Comparison of ENCODE assay signal across 24 cellular contexts in the genomic region with DNA sequence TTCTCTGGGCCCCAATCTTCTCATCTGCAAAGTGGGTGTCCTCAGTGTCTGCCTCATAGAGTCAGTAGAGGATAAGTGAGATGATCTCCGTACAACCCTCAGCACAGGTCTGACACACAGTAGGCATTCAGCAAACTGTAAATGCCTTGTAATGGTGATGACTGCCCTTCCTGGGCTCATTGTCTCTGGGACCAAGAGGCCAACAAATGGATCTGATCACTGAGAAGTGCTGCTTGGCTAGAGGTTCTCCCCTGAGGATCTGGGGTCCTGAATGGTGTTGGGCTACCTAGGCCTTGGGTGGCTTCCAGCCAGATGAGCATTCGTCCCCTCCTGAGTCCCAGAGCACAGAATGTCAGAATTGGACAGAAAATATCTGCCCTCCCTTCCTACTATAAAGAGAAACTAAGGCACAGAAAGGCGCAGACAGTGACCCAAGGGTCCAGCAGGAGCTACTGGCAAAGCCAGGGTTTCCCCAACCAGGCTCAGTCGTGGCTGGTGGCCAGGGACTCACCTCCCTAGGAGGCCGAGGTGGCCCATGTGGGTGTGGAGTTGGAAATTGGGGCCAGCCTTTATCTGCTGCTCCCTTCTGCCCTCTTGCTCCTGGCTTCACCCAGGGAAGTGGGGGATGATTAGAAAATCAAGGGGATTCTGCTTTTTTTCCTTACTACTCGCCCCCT. TPM values are rescaled to one million over a fixed set of nuclear protein-coding genes. Genes with fewer than 3 reads are reported as not detected.
DNase-seq lines count a peak whose midpoint lies in the region; ATAC-seq, FAIRE-seq and TF ChIP-seq lines count a peak whose summit lies in the region.
"Had no signal": no experiment of that assay in that cellular context is flagged by ENCODE, and none has a peak within 500 bp of the region (broad histone marks: within the 10 kb centered on the region; RNA-seq: fewer than 3 reads in every experiment).

No MANE protein-coding gene starts in this region.

- FAIRE-seq in D721Med (lab: Jason Lieb, UNC) = no peak
- FAIRE-seq: A204.1, keratinocyte had no signal

- DNase-seq in natural killer cell treated with Interleukin-12 subunit alpha and Interleukin-12 subunit beta and Interleukin-15 and Interleukin-18, amount 100 ng/mL, for 72 hours (ENCODE audit: low spot score) = no peak
- DNase-seq in natural killer cell = no peak
- DNase-seq in activated CD8-positive, alpha-beta T cell treated with anti-CD3 and anti-CD28 coated beads for 36 hours = no peak
- DNase-seq in memory B cell (ENCODE audit: low spot score in 2 of 2) = no peak
- no peak for DNase-seq in D721Med (ENCODE audit: insufficient read length, low spot score)
- no peak for DNase-seq in NCI-H345 (lab: John Stamatoyannopoulos, UW)
- DNase-seq in Right ventricle myocardium superior = no peak
- DNase-seq: activated CD4-positive, alpha-beta T cell treated with anti-CD3 and anti-CD28 coated beads for 36 hours; activated CD8-positive, alpha-beta memory T cell treated with anti-CD3 and anti-CD28 coated beads, Interleukin-2, amount 10 ng/mL, durations not matched to agents 7 days and 5 days; activated naive CD4-positive, alpha-beta T cell treated with anti-CD3 and anti-CD28 coated beads, Interleukin-2, amount 50 U/mL, for 16 hours; activated T-cell treated with anti-CD3 and anti-CD28 coated beads, Interleukin-2, amount 50 U/mL, for 72 hours; dermis blood vessel endothelial cell; NCI-H1436 treated with DMSO at 0.1 percent for 48 hours had no signal

- no peak overlapping the region for H3K4me3 Mint-ChIP-seq in natural killer cell treated with Interleukin-12 subunit alpha and Interleukin-12 subunit beta and Interleukin-15 and Interleukin-18, amount 100 ng/mL, for 72 hours
- H3K4me3 Mint-ChIP-seq in natural killer cell (no peak overlapping the region), memory B cell (no peak overlapping the region)
- H3K4me3 Mint-ChIP-seq in activated CD8-positive, alpha-beta T cell treated with anti-CD3 and anti-CD28 coated beads for 36 hours = no peak overlapping the region
- H3K4me3 Mint-ChIP-seq: activated CD8-positive, alpha-beta memory T cell treated with anti-CD3 and anti-CD28 coated beads, Interleukin-2, amount 10 ng/mL, durations not matched to agents 7 days and 5 days had no signal

- no peak for TF ChIP-seq CTCF in natural killer cell (IDR thresholded peaks at IDR 0.05)
- TF ChIP-seq CTCF in activated CD8-positive, alpha-beta T cell treated with anti-CD3 and anti-CD28 coated beads for 36 hours (IDR thresholded peaks at IDR 0.05) = no peak
- TF ChIP-seq CTCF in D721Med (IDR thresholded peaks at IDR 0.05; ENCODE audit: insufficient read depth, missing control alignments) = no peak

- H3K9me3 Mint-ChIP-seq in natural killer cell treated with Interleukin-12 subunit alpha and Interleukin-12 subunit beta and Interleukin-15 and Interleukin-18, amount 100 ng/mL, for 72 hours = no peaks in the 10 kb centered on the region
- H3K9me3 Mint-ChIP-seq in natural killer cell (no peaks in the 10 kb centered on the region), memory B cell (no peaks in the 10 kb centered on the region)
- no peaks in the 10 kb centered on the region for H3K9me3 Mint-ChIP-seq in activated CD8-positive, alpha-beta T cell treated with anti-CD3 and anti-CD28 coated beads for 36 hours
- H3K9me3 Mint-ChIP-seq: activated T-cell treated with anti-CD3 and anti-CD28 coated beads, Interleukin-2, amount 50 U/mL, for 72 hours; T-cell; type B pancreatic cell had no signal

- CTCF ChIA-PET in activated CD8-positive, alpha-beta T cell treated with anti-CD3 and anti-CD28 coated beads for 36 hours (lab: Charles Lee) = no interaction called here

- intact Hi-C loops in natural killer cell (cut with micrococcal nuclease) = no loop called here
- intact Hi-C loops in activated CD8-positive, alpha-beta T cell treated with anti-CD3 and anti-CD28 coated beads for 36 hours (cut with micrococcal nuclease) = no loop called here
- intact Hi-C loops in Right ventricle myocardium superior (cut with DNase I) = no loop called here

- peak overlapping the region; percentile 50 to 67 for H3K27ac Mint-ChIP-seq in natural killer cell treated with Interleukin-12 subunit alpha and Interleukin-12 subunit beta and Interleukin-15 and Interleukin-18, amount 100 ng/mL, for 72 hours
- H3K27ac Mint-ChIP-seq in natural killer cell (no peak overlapping the region), memory B cell (peak overlapping the region; percentile 60)
- H3K27ac Mint-ChIP-seq in activated CD8-positive, alpha-beta T cell treated with anti-CD3 and anti-CD28 coated beads for 36 hours = peak overlapping the region; percentile 58
- H3K27ac Mint-ChIP-seq: activated T-cell treated with anti-CD3 and anti-CD28 coated beads, Interleukin-2, amount 50 U/mL, for 72 hours; T-cell had no signal

- no peaks in the 10 kb centered on the region for H3K27me3 Mint-ChIP-seq in natural killer cell treated with Interleukin-12 subunit alpha and Interleukin-12 subunit beta and Interleukin-15 and Interleukin-18, amount 100 ng/mL, for 72 hours
- H3K27me3 Mint-ChIP-seq in natural killer cell (ENCODE audit: low read depth in 2 of 2) = no peaks in the 10 kb centered on the region
- no peaks in the 10 kb centered on the region for H3K27me3 Mint-ChIP-seq in activated CD8-positive, alpha-beta T cell treated with anti-CD3 and anti-CD28 coated beads for 36 hours
- H3K27me3 Mint-ChIP-seq in memory B cell = no peaks in the 10 kb centered on the region
- H3K27me3 Mint-ChIP-seq: activated CD4-positive, alpha-beta T cell treated with anti-CD3 and anti-CD28 coated beads for 36 hours; type B pancreatic cell had no signal

- POLR2A ChIA-PET in activated CD8-positive, alpha-beta T cell treated with anti-CD3 and anti-CD28 coated beads for 36 hours (lab: Charles Lee) = interaction anchor here (0.9 to 1.2 kb wide), 2 partner anchors 11 to 208 kb away, joined by 3 read pairs; no protein-coding TSS in a partner anchor

- no peaks in the 10 kb centered on the region for H3K36me3 Mint-ChIP-seq in natural killer cell treated with Interleukin-12 subunit alpha and Interleukin-12 subunit beta and Interleukin-15 and Interleukin-18, amount 100 ng/mL, for 72 hours
- H3K36me3 Mint-ChIP-seq in natural killer cell (no peaks in the 10 kb centered on the region), memory B cell (no peaks in the 10 kb centered on the region)
- no peaks in the 10 kb centered on the region for H3K36me3 Mint-ChIP-seq in activated CD8-positive, alpha-beta T cell treated with anti-CD3 and anti-CD28 coated beads for 36 hours (ENCODE audit: low read depth)
- H3K36me3 Mint-ChIP-seq: activated CD8-positive, alpha-beta memory T cell treated with anti-CD3 and anti-CD28 coated beads, Interleukin-2, amount 10 ng/mL, durations not matched to agents 7 days and 5 days; T-cell; type B pancreatic cell had no signal

- ATAC-seq in natural killer cell treated with Interleukin-12 subunit alpha and Interleukin-12 subunit beta and Interleukin-15 and Interleukin-18, amount 100 ng/mL, for 72 hours = no peak
- ATAC-seq in natural killer cell (no peak), memory B cell (ENCODE audit: low read depth) (no peak), HG02870 (IDR thresholded peaks at IDR 0.05; ENCODE audit: unreplicated experiment) (no peak), Right ventricle myocardium superior (ENCODE audit: poor library complexity) (no peak)
- no peak for ATAC-seq in activated CD8-positive, alpha-beta T cell treated with anti-CD3 and anti-CD28 coated beads for 36 hours

- H3K4me1 Mint-ChIP-seq in natural killer cell treated with Interleukin-12 subunit alpha and Interleukin-12 subunit beta and Interleukin-15 and Interleukin-18, amount 100 ng/mL, for 72 hours (ENCODE audit: low read depth in 2 of 2) = peaks cover 14 to 15% of the 10 kb centered on the region in 2 donors
- peaks cover 6% of the 10 kb centered on the region in 2 donors for H3K4me1 Mint-ChIP-seq in natural killer cell
- peaks cover 12% of the 10 kb centered on the region for H3K4me1 Mint-ChIP-seq in activated CD8-positive, alpha-beta T cell treated with anti-CD3 and anti-CD28 coated beads for 36 hours (ENCODE audit: low read depth)
- peaks cover 8% of the 10 kb centered on the region for H3K4me1 Mint-ChIP-seq in memory B cell

RNA-seq across cellular contexts. Expression of gene DRC7, which starts 0.9 kb away (rescaled TPM):
- not detected for total RNA-seq in natural killer cell treated with Interleukin-12 subunit alpha and Interleukin-12 subunit beta and Interleukin-15 and Interleukin-18, amount 100 ng/mL, for 72 hours
- total RNA-seq in natural killer cell (under 1 TPM in 1 of 3 donors, not detected in 2; 0.33 TPM), Right ventricle myocardium superior (not detected)
- total RNA-seq in activated CD8-positive, alpha-beta T cell treated with anti-CD3 and anti-CD28 coated beads for 36 hours = under 1 TPM in 1 of 2 experiments, not detected in 1; 0.58 TPM
- total RNA-seq: activated CD8-positive, alpha-beta memory T cell treated with anti-CD3 and anti-CD28 coated beads, Interleukin-2, amount 10 ng/mL, durations not matched to agents 7 days and 5 days; dermis blood vessel endothelial cell; IMR-90; SJSA1; skeletal muscle tissue; T-cell had no signal

RNA-seq across cellular contexts. Expression of gene ADGRG3, which starts 27.4 kb away (rescaled TPM):
- total RNA-seq in natural killer cell treated with Interleukin-12 subunit alpha and Interleukin-12 subunit beta and Interleukin-15 and Interleukin-18, amount 100 ng/mL, for 72 hours = 10 to 100 TPM; 25.4 to 28.9 TPM
- total RNA-seq in natural killer cell (10 to 100 TPM; 16.6 to 57.3 (median 20.7) TPM), Right ventricle myocardium superior (0.48 TPM)
- not detected for total RNA-seq in activated CD8-positive, alpha-beta T cell treated with anti-CD3 and anti-CD28 coated beads for 36 hours
- total RNA-seq: activated CD4-positive, alpha-beta T cell treated with anti-CD3 and anti-CD28 coated beads for 36 hours; activated CD8-positive, alpha-beta memory T cell treated with anti-CD3 and anti-CD28 coated beads, Interleukin-2, amount 10 ng/mL, durations not matched to agents 7 days and 5 days; cardiac muscle cell; endothelial cell of umbilical vein; IMR-90; pulmonary artery endothelial cell; SJSA1 had no signal

RNA-seq across cellular contexts. Expression of gene KATNB1, which starts 40.1 kb away (rescaled TPM):
- 10 to 100 TPM; 33.7 to 65.3 TPM for total RNA-seq in natural killer cell treated with Interleukin-12 subunit alpha and Interleukin-12 subunit beta and Interleukin-15 and Interleukin-18, amount 100 ng/mL, for 72 hours
- 10 to 100 TPM; 23.6 to 34.3 (median 29.7) TPM for total RNA-seq in natural killer cell
- total RNA-seq in activated CD8-positive, alpha-beta T cell treated with anti-CD3 and anti-CD28 coated beads for 36 hours = 10 to 100 TPM; 35.1 to 39.6 TPM
- total RNA-seq in Right ventricle myocardium superior = 9.4 TPM

Comparison
In these comparisons a context has a peak if more than half of its experiments do, and no peak if none do; other contexts are left out.
1. H3K27ac Mint-ChIP-seq: peak in natural killer cell treated with Interleukin-12 subunit alpha and Interleukin-12 subunit beta and Interleukin-15 and Interleukin-18, amount 100 ng/mL, for 72 hours (2 of 2), activated CD8-positive, alpha-beta T cell treated with anti-CD3 and anti-CD28 coated beads for 36 hours (single experiment) and memory B cell (single experiment); none in natural killer cell (0 of 2).
2. RNA of gene ADGRG3, which starts 27.4 kb away (total RNA-seq): 25.4 to 28.9 TPM in natural killer cell treated with Interleukin-12 subunit alpha and Interleukin-12 subunit beta and Interleukin-15 and Interleukin-18, amount 100 ng/mL, for 72 hours and 16.6 to 57.3 TPM in natural killer cell; 0.48 TPM in Right ventricle myocardium superior (single experiment) and not detected in activated CD8-positive, alpha-beta T cell treated with anti-CD3 and anti-CD28 coated beads for 36 hours; every median in the first group is over 10 times any median in the second.